Comparison of ENCODE assay signal across 17 cellular contexts in the genomic region with DNA sequence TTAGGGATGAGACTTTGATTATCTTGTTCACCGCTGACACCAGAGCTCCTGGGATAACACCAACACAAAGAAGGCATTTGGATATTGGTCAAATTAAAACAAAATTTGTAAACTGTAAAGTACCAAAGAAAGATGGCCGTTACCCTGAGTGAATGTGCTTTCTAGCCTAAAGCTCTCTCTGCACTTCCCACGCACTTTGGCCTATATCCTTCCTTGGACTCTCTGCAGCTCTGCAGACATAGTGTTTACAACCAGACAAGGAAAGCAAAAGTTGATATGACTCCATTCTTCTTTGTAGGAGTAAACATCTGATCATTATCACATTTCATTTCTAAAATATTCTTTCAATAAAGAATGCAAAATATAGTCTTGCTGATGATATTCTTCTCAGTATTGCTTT. TPM values are rescaled to one million over a fixed set of nuclear protein-coding genes. Genes with fewer than 3 reads are reported as not detected.
DNase-seq lines count a peak whose midpoint lies in the region; ATAC-seq, FAIRE-seq and TF ChIP-seq lines count a peak whose summit lies in the region.
"Had no signal": no experiment of that assay in that cellular context is flagged by ENCODE, and none has a peak within 500 bp of the region (broad histone marks: within the 10 kb centered on the region; RNA-seq: fewer than 3 reads in every experiment).

No MANE protein-coding gene starts in this region.

- no peaks in the 10 kb centered on the region for H3K36me3 Mint-ChIP-seq in stimulated activated effector memory CD8-positive, alpha-beta T cell treated with anti-CD3 and anti-CD28 coated beads, Interleukin-12 subunit alpha, Interleukin-12 subunit beta, amount 100 ng/mL, for 72 hours
- H3K36me3 Mint-ChIP-seq: CD14-positive monocyte; CD4-positive, alpha-beta memory T cell had no signal

- H3K27ac Mint-ChIP-seq in stimulated activated effector memory CD8-positive, alpha-beta T cell treated with anti-CD3 and anti-CD28 coated beads, Interleukin-12 subunit alpha, Interleukin-12 subunit beta, amount 100 ng/mL, for 72 hours: no peak overlapping the region
- H3K27ac Mint-ChIP-seq: CD14-positive monocyte; CD4-positive, alpha-beta memory T cell; H9 had no signal

- ATAC-seq in mucosa of descending colon (peak; percentile 66), GM18519 (IDR thresholded peaks at IDR 0.05; ENCODE audit: low FRiP score, unreplicated experiment) (no peak)
- no peak for ATAC-seq in stimulated activated effector memory CD8-positive, alpha-beta T cell treated with anti-CD3 and anti-CD28 coated beads, Interleukin-12 subunit alpha, Interleukin-12 subunit beta, amount 100 ng/mL, for 72 hours

- intact Hi-C loops in colonic mucosa (cut with DNase I) (no loop called here), mucosa of descending colon (cut with DNase I, micrococcal nuclease) (no loop called here), left ventricle myocardium inferior (cut with micrococcal nuclease) (no loop called here)

- no peaks in the 10 kb centered on the region for H3K27me3 ChIP-seq in colonic mucosa
- H3K27me3 ChIP-seq in small intestine (ENCODE audit: control insufficient read depth in 2 of 2, insufficient read depth in 2 of 2, low read length in 2 of 2): no peaks in the 10 kb centered on the region
- H3K27me3 ChIP-seq in left ventricle myocardium inferior (ENCODE audit: low read depth): no peaks in the 10 kb centered on the region
- H3K27me3 ChIP-seq: BLaER1 had no signal

- H3K27ac ChIP-seq in colonic mucosa (no peak overlapping the region), small intestine (ENCODE audit: low read depth in 1 of 2, low read length in 1 of 2) (no peak overlapping the region), left ventricle myocardium inferior (replicated peaks) (no peak overlapping the region)
- H3K27ac ChIP-seq: BLaER1 had no signal

- 45 to 63% (median 58%) methylated on average over 3 of the region's 3 CpGs for WGBS in small intestine, 3 donors

- no peak overlapping the region for H3K4me3 ChIP-seq in colonic mucosa
- no peak overlapping the region for H3K4me3 ChIP-seq in mucosa of descending colon
- H3K4me3 ChIP-seq in small intestine (ENCODE audit: low read depth in 1 of 2, low read length in 2 of 2): no peak overlapping the region
- no peak overlapping the region for H3K4me3 ChIP-seq in left ventricle myocardium inferior
- H3K4me3 ChIP-seq: BLaER1 had no signal

- H3K9me3 Mint-ChIP-seq in stimulated activated effector memory CD8-positive, alpha-beta T cell treated with anti-CD3 and anti-CD28 coated beads, Interleukin-12 subunit alpha, Interleukin-12 subunit beta, amount 100 ng/mL, for 72 hours: peaks cover 8% of the 10 kb centered on the region
- H3K9me3 Mint-ChIP-seq: CD4-positive, alpha-beta memory T cell; H9 had no signal

- no peaks in the 10 kb centered on the region for H3K4me1 ChIP-seq in colonic mucosa
- peaks cover 6% of the 10 kb centered on the region for H3K4me1 ChIP-seq in mucosa of descending colon (ENCODE audit: low read depth)
- no peaks in the 10 kb centered on the region for H3K4me1 ChIP-seq in small intestine (ENCODE audit: control insufficient read depth in 2 of 2, insufficient read depth in 1 of 2, low read depth in 1 of 2, low read length in 1 of 2)
- no peaks in the 10 kb centered on the region for H3K4me1 ChIP-seq in left ventricle myocardium inferior
- H3K4me1 ChIP-seq: BLaER1 had no signal

- H3K36me3 ChIP-seq in colonic mucosa (no peaks in the 10 kb centered on the region), mucosa of descending colon (ENCODE audit: low read depth) (no peaks in the 10 kb centered on the region), small intestine (ENCODE audit: control insufficient read depth in 2 of 2, insufficient read depth in 2 of 2, low read length in 2 of 2) (no peaks in the 10 kb centered on the region), left ventricle myocardium inferior (no peaks in the 10 kb centered on the region)
- H3K36me3 ChIP-seq: BLaER1 had no signal

- H3K9me3 ChIP-seq in colonic mucosa (no peaks in the 10 kb centered on the region), mucosa of descending colon (no peaks in the 10 kb centered on the region), small intestine (ENCODE audit: control insufficient read depth, low read depth) (no peaks in the 10 kb centered on the region), left ventricle myocardium inferior (replicated peaks) (no peaks in the 10 kb centered on the region)
- H3K9me3 ChIP-seq: BLaER1 had no signal

- H3K4me3 Mint-ChIP-seq in stimulated activated effector memory CD8-positive, alpha-beta T cell treated with anti-CD3 and anti-CD28 coated beads, Interleukin-12 subunit alpha, Interleukin-12 subunit beta, amount 100 ng/mL, for 72 hours: no peak overlapping the region
- H3K4me3 Mint-ChIP-seq: CD14-positive monocyte; CD4-positive, alpha-beta memory T cell; H9 had no signal

- no peak for TF ChIP-seq CTCF in colonic mucosa (IDR thresholded peaks at IDR 0.05)
- no peak for TF ChIP-seq CTCF in mucosa of descending colon (IDR thresholded peaks at IDR 0.05)
- no peak for TF ChIP-seq CTCF in left ventricle myocardium inferior (IDR thresholded peaks at IDR 0.05; ENCODE audit: borderline replicate concordance)

- DNase-seq in LoVo (ENCODE audit: low spot score): peak; percentile 26
- DNase-seq in colonic mucosa: peak; percentile 38
- peak in 1 of 3 donors; percentile 52 for DNase-seq in mucosa of descending colon
- DNase-seq in small intestine: peak; percentile 19
- no peak for DNase-seq in stimulated activated effector memory CD8-positive, alpha-beta T cell treated with anti-CD3 and anti-CD28 coated beads, Interleukin-12 subunit alpha, Interleukin-12 subunit beta, amount 100 ng/mL, for 72 hours (ENCODE audit: low spot score in 2 of 2)
- DNase-seq in left ventricle myocardium inferior: no peak
- DNase-seq in epidermal melanocyte (ENCODE audit: insufficient read length, low spot score): no peak
- DNase-seq: 8988T; CD4-positive, alpha-beta memory T cell; DMS153; DMS79; GDM1; GOT3; H9 had no signal

- H3K4me1 Mint-ChIP-seq in stimulated activated effector memory CD8-positive, alpha-beta T cell treated with anti-CD3 and anti-CD28 coated beads, Interleukin-12 subunit alpha, Interleukin-12 subunit beta, amount 100 ng/mL, for 72 hours: no peaks in the 10 kb centered on the region
- H3K4me1 Mint-ChIP-seq: CD14-positive monocyte; CD4-positive, alpha-beta memory T cell had no signal

- H3K9ac ChIP-seq in colonic mucosa (ENCODE audit: low read depth in 2 of 2, low read length in 2 of 2): no peak overlapping the region
- H3K9ac ChIP-seq: BLaER1 had no signal

- FAIRE-seq in small intestine (lab: Jason Lieb, UNC): no peak

RNA-seq across cellular contexts. Expression of gene PITX2, which starts 44.8 kb away (rescaled TPM):
- under 1 TPM; 0.45 to 0.64 TPM for total RNA-seq in colonic mucosa
- 1 to 10 TPM in 1 of 3 donors, under 1 TPM in 2; 0.51 to 2.6 (median 0.81) TPM for total RNA-seq in mucosa of descending colon
- polyA plus RNA-seq in small intestine: 10 to 100 TPM in 1 of 3 donors, 1 to 10 TPM in 2; 6.5 to 13.2 (median 8.7) TPM
- not detected for total RNA-seq in left ventricle myocardium inferior
- total RNA-seq: CD4-positive, alpha-beta memory T cell had no signal
- polyA plus RNA-seq: CD14-positive monocyte; CD4-positive, alpha-beta memory T cell had no signal

Comparison
In these comparisons a context has a peak if more than half of its experiments do, and no peak if none do; other contexts are left out.
1. DNase-seq: peak in LoVo (single experiment), colonic mucosa (single experiment) and small intestine (single experiment); none in stimulated activated effector memory CD8-positive, alpha-beta T cell treated with anti-CD3 and anti-CD28 coated beads, Interleukin-12 subunit alpha, Interleukin-12 subunit beta, amount 100 ng/mL, for 72 hours (0 of 2), left ventricle myocardium inferior (single experiment) and epidermal melanocyte (single experiment).